19 cellular contexts compared by ENCODE assay signal in genomic region chr7:93298206-93298605, GRCh38.
DNase-seq lines count a peak whose midpoint lies in the region; ATAC-seq, FAIRE-seq and TF ChIP-seq lines count a peak whose summit lies in the region.
"Had no signal": no experiment of that assay in that cellular context is flagged by ENCODE, and none has a peak within 500 bp of the region (broad histone marks: within the 10 kb centered on the region; RNA-seq: fewer than 3 reads in every experiment).

No MANE protein-coding gene starts in this region.

- no peak overlapping the region for H3K4me3 ChIP-seq in GM23248
- H3K4me3 ChIP-seq in IMR-90 (ENCODE audit: insufficient read depth, low read depth, low read length): no peak overlapping the region
- no peak overlapping the region for H3K4me3 ChIP-seq in H1 (ENCODE audit: extremely low read depth in 1 of 4, insufficient read depth in 2 of 4, low read depth in 3 of 4, low read length in 4 of 4)
- no peak overlapping the region for H3K4me3 ChIP-seq in osteoblast (ENCODE audit: insufficient read depth, low read length)
- H3K4me3 ChIP-seq: BLaER1 had no signal

- CTCF ChIA-PET in IMR-90 (lab: Yijun Ruan, JAX) (no interaction called here), H1 (lab: Charles Lee; ENCODE audit: partially characterized antibody) (interaction anchor here (0.6 to 1.0 kb wide), 2 partner anchors 9 to 90 kb away, joined by 3 read pairs; no protein-coding TSS in a partner anchor)

- H3K9me3 Mint-ChIP-seq in progenitor cell of endocrine pancreas (ENCODE audit: low read depth): no peaks in the 10 kb centered on the region
- H3K9me3 Mint-ChIP-seq: CD4-positive, alpha-beta memory T cell; H9 had no signal

- TF ChIP-seq EP300 in H1 (IDR thresholded peaks at IDR 0.05; ENCODE audit: borderline replicate concordance in 1 of 2, low read depth in 2 of 2, low read length in 2 of 2): no peak

- no peaks in the 10 kb centered on the region for H3K9me1 ChIP-seq in IMR-90 (ENCODE audit: insufficient read depth, low read length)

- POLR2A ChIA-PET in IMR-90 (lab: Charles Lee; ENCODE audit: unreplicated experiment): no interaction called here
- POLR2A ChIA-PET in H1 (lab: Charles Lee; ENCODE audit: partially characterized antibody): no interaction called here

- H3K56ac ChIP-seq in IMR-90 (ENCODE audit: extremely low read depth, insufficient read depth, low read length) (no peak overlapping the region), H1 (replicated peaks; ENCODE audit: insufficient read length, low read depth, low read length) (no peak overlapping the region)

- no peak overlapping the region for H2BK15ac ChIP-seq in IMR-90 (ENCODE audit: low read depth, low read length)
- H2BK15ac ChIP-seq in H1 (ENCODE audit: low read length): no peak overlapping the region

- no peak for TF ChIP-seq RAD21 in IMR-90 (IDR thresholded peaks at IDR 0.05; ENCODE audit: low read length)
- TF ChIP-seq RAD21 in H1 (IDR thresholded peaks at IDR 0.05 in 1 of 2, conservative IDR thresholded peaks at IDR 0.05 in 1 of 2; ENCODE audit: low read depth in 2 of 2, low read length in 2 of 2): no peak

- H2BK120ac ChIP-seq in IMR-90 (ENCODE audit: low read depth, low read length) (no peak overlapping the region), H1 (replicated peaks; ENCODE audit: low read depth, low read length) (peak overlapping the region; percentile 54)

- no peaks in the 10 kb centered on the region for H3K9me2 ChIP-seq in GM23248 (ENCODE audit: insufficient read depth)

- dilution Hi-C loops in IMR-90 (cut with HindIII; ENCODE audit: low sequenced_read_pairs, unreplicated experiment): no loop called here

- no peak overlapping the region for H3K9ac ChIP-seq in GM23248
- H3K9ac ChIP-seq in IMR-90 (ENCODE audit: low read depth, low read length): no peak overlapping the region
- no peak overlapping the region for H3K9ac ChIP-seq in H1 (replicated peaks in 1 of 4; ENCODE audit: extremely low read depth in 1 of 4, low read depth in 3 of 4, low read length in 3 of 4)
- H3K9ac ChIP-seq: BLaER1 had no signal

- H3K4me3 Mint-ChIP-seq in progenitor cell of endocrine pancreas (ENCODE audit: low read depth): no peak overlapping the region
- H3K4me3 Mint-ChIP-seq: CD14-positive monocyte; CD4-positive, alpha-beta memory T cell; H9 had no signal

- H3K4me1 ChIP-seq in GM23248 (ENCODE audit: insufficient read depth) (peaks cover 14% of the 10 kb centered on the region), IMR-90 (ENCODE audit: control insufficient read depth, insufficient read depth, low read length) (peaks cover 3% of the 10 kb centered on the region; the same call in 1 of the 2 replicates), H1 (replicated peaks in 1 of 4; ENCODE audit: control insufficient read depth in 3 of 4, insufficient read depth in 4 of 4, low read length in 3 of 4) (0 out of 7 replicates have a peak, but pooled peaks cover 0 to 2% (median 0%) of the 10 kb centered on the region in 4 experiments), osteoblast (ENCODE audit: insufficient read depth, low read length) (peaks cover 15% of the 10 kb centered on the region)
- H3K4me1 ChIP-seq: BLaER1 had no signal

- peaks cover 1% of the 10 kb centered on the region for H3K36me3 Mint-ChIP-seq in progenitor cell of endocrine pancreas (ENCODE audit: insufficient read depth)

- ATAC-seq in IMR-90 (ENCODE audit: low read depth): no peak
- no peak for ATAC-seq in HG02763 (IDR thresholded peaks at IDR 0.05; ENCODE audit: unreplicated experiment)

- H2AFZ ChIP-seq in GM23248: no peak overlapping the region
- H2AFZ ChIP-seq in IMR-90 (replicated peaks; ENCODE audit: low read length, poor library complexity): no peak overlapping the region
- no peak overlapping the region for H2AFZ ChIP-seq in H1 (ENCODE audit: low read length)
- H2AFZ ChIP-seq in osteoblast (ENCODE audit: low read length): peak overlapping the region; percentile 18

- H3K9me3 ChIP-seq in GM23248 (ENCODE audit: low read depth) (no peaks in the 10 kb centered on the region), IMR-90 (ENCODE audit: control insufficient read depth, insufficient read depth, low read length) (no peaks in the 10 kb centered on the region), H1 (ENCODE audit: insufficient read depth in 2 of 2, low read depth in 1 of 2, low read length in 1 of 2) (no peaks in the 10 kb centered on the region), osteoblast (ENCODE audit: low read depth, low read length) (no peaks in the 10 kb centered on the region)
- H3K9me3 ChIP-seq: BLaER1 had no signal

- H3K4me2 ChIP-seq in GM23248 (ENCODE audit: unreplicated experiment): peak overlapping the region; percentile 38
- no peak overlapping the region for H3K4me2 ChIP-seq in IMR-90 (ENCODE audit: low read depth, low read length)
- H3K4me2 ChIP-seq in H1 (ENCODE audit: insufficient read depth in 1 of 2, low read depth in 2 of 2, low read length in 2 of 2): no peak overlapping the region
- H3K4me2 ChIP-seq in osteoblast (ENCODE audit: insufficient read depth, low read length): peak overlapping the region; percentile 36
- H3K4me2 ChIP-seq: BLaER1 had no signal

- H3K27me3 Mint-ChIP-seq in progenitor cell of endocrine pancreas: no peaks in the 10 kb centered on the region
- H3K27me3 Mint-ChIP-seq: CD4-positive, alpha-beta memory T cell had no signal

- in situ Hi-C loops in GM23248 (cut with MboI) (no loop called here), IMR-90 (cut with MboI; ENCODE audit: low sequenced_read_pairs) (no loop called here)

- DNase-seq in GM23248 (no peak), IMR-90 (no peak), H1 (ENCODE audit: low read depth in 1 of 2, low spot score in 2 of 2) (no peak), osteoblast (ENCODE audit: insufficient read length, low spot score, missing footprints) (no peak), progenitor cell of endocrine pancreas (ENCODE audit: low spot score, unreplicated experiment) (no peak), NCI-H1930 (lab: John Stamatoyannopoulos, UW) (no peak)
- DNase-seq: 8988T; CD4-positive, alpha-beta memory T cell; DMS153; DMS79; GDM1; GOT3; H9 had no signal

- no peak overlapping the region for H4K8ac ChIP-seq in IMR-90 (ENCODE audit: low read depth in 2 of 2, low read length in 2 of 2)
- no peak overlapping the region for H4K8ac ChIP-seq in H1 (ENCODE audit: extremely low read depth, insufficient read depth, low read length)

- FAIRE-seq in H1 (lab: Jason Lieb, UNC): no peak
- FAIRE-seq: GM12892, GM18507 had no signal

- TF ChIP-seq CTCF in IMR-90 (conservative IDR thresholded peaks at IDR 0.05; ENCODE audit: low read depth, low read length) (no peak), H1 (IDR thresholded peaks at IDR 0.05; ENCODE audit: control extremely low read depth in 1 of 3, insufficient read depth in 1 of 3, low read depth in 1 of 3, low read length in 3 of 3) (no peak), osteoblast (IDR thresholded peaks at IDR 0.05; ENCODE audit: extremely low read depth, low read depth, low read length) (no peak), progenitor cell of endocrine pancreas (IDR thresholded peaks at IDR 0.05; ENCODE audit: unreplicated experiment) (no peak)

- H2BK5ac ChIP-seq in IMR-90 (ENCODE audit: low read depth, low read length, poor library complexity, severe bottlenecking): no peak overlapping the region
- no peak overlapping the region for H2BK5ac ChIP-seq in H1 (ENCODE audit: low read depth, low read length)

- no peaks in the 10 kb centered on the region for H3K23me2 ChIP-seq in H1 (ENCODE audit: low read depth, low read length)

- H3F3A ChIP-seq in GM23248 (ENCODE audit: insufficient read depth): peaks cover 10% of the 10 kb centered on the region; the same call in 1 of the 2 replicates

- 0 out of 2 replicates have a peak overlapping the region, but pooled peaks have one; percentile 58 for H3K14ac ChIP-seq in IMR-90 (replicated peaks; ENCODE audit: low read depth, low read length)
- H3K14ac ChIP-seq in H1 (ENCODE audit: insufficient read length): no peak overlapping the region

- H3K23ac ChIP-seq in IMR-90 (ENCODE audit: low read depth, low read length): no peak overlapping the region
- no peak overlapping the region for H3K23ac ChIP-seq in H1 (ENCODE audit: insufficient read length)

- H3K79me2 ChIP-seq in GM23248 (ENCODE audit: insufficient read depth): no peaks in the 10 kb centered on the region
- no peaks in the 10 kb centered on the region for H3K79me2 ChIP-seq in H1 (ENCODE audit: control insufficient read depth in 1 of 2, insufficient read depth in 2 of 2, low read length in 2 of 2)
- no peaks in the 10 kb centered on the region for H3K79me2 ChIP-seq in osteoblast (ENCODE audit: insufficient read depth, low read length)

- no peak overlapping the region for H2BK12ac ChIP-seq in H1 (ENCODE audit: low read depth, low read length)

- no peak overlapping the region for H4K5ac ChIP-seq in IMR-90 (ENCODE audit: low read depth, low read length)
- H4K5ac ChIP-seq in H1 (ENCODE audit: insufficient read length, low read depth, low read length): no peak overlapping the region

- no peaks in the 10 kb centered on the region for H3K4me1 Mint-ChIP-seq in progenitor cell of endocrine pancreas (ENCODE audit: low read depth)
- H3K4me1 Mint-ChIP-seq: CD14-positive monocyte; CD4-positive, alpha-beta memory T cell had no signal

- TF ChIP-seq POLR2A in IMR-90 (IDR thresholded peaks at IDR 0.05; ENCODE audit: low read depth, low read length) (no peak), H1 (IDR thresholded peaks at IDR 0.05; ENCODE audit: control extremely low read depth in 1 of 2, low read depth in 2 of 2, low read length in 2 of 2) (no peak)

- H3K4ac ChIP-seq in IMR-90 (ENCODE audit: low read depth, low read length): no peak overlapping the region
- H3K4ac ChIP-seq in H1 (replicated peaks; ENCODE audit: insufficient read length, low read depth, low read length): no peak overlapping the region

- no TSS peak for BruUV-seq in IMR-90 (replicated peaks; lab: Mats Ljungman, UMichigan)

- H2AK5ac ChIP-seq in IMR-90 (ENCODE audit: low read depth, low read length) (no peak overlapping the region), H1 (ENCODE audit: low read depth, low read length) (no peak overlapping the region)

- H3K27me3 ChIP-seq in GM23248 (replicated peaks; ENCODE audit: insufficient read depth): no peaks in the 10 kb centered on the region
- H3K27me3 ChIP-seq in IMR-90 (ENCODE audit: control insufficient read depth, insufficient read depth, low read length): no peaks in the 10 kb centered on the region
- no peaks in the 10 kb centered on the region for H3K27me3 ChIP-seq in H1 (replicated peaks in 1 of 4; ENCODE audit: control insufficient read depth in 3 of 4, extremely low read depth in 1 of 4, insufficient read depth in 3 of 4, low read length in 3 of 4)
- H3K27me3 ChIP-seq in osteoblast (ENCODE audit: insufficient read depth, low read length): no peaks in the 10 kb centered on the region
- H3K27me3 ChIP-seq: BLaER1 had no signal

- intact Hi-C loops in IMR-90 (cut with micrococcal nuclease): no loop called here

- no peak overlapping the region for H3K27ac Mint-ChIP-seq in progenitor cell of endocrine pancreas
- H3K27ac Mint-ChIP-seq: CD14-positive monocyte; CD4-positive, alpha-beta memory T cell had no signal

- H3K79me1 ChIP-seq in IMR-90 (ENCODE audit: low read depth in 1 of 2, low read length in 2 of 2): no peaks in the 10 kb centered on the region
- no peaks in the 10 kb centered on the region for H3K79me1 ChIP-seq in H1 (ENCODE audit: low read depth, low read length)

- H4K20me1 ChIP-seq in GM23248 (ENCODE audit: insufficient read depth) (no peaks in the 10 kb centered on the region), IMR-90 (ENCODE audit: insufficient read depth, low read length) (no peaks in the 10 kb centered on the region), H1 (replicated peaks in 1 of 2; ENCODE audit: control insufficient read depth in 1 of 2, insufficient read depth in 2 of 2, low read length in 2 of 2) (no peaks in the 10 kb centered on the region), osteoblast (ENCODE audit: insufficient read depth, low read length) (no peaks in the 10 kb centered on the region)
- H4K20me1 ChIP-seq: BLaER1 had no signal

- H3K18ac ChIP-seq in IMR-90 (ENCODE audit: low read depth, low read length) (no peak overlapping the region; the same call in 1 of the 2 replicates), H1 (ENCODE audit: extremely low read depth, low read length) (no peak overlapping the region)

- H3K36me3 ChIP-seq in GM23248 (ENCODE audit: low read depth): no peaks in the 10 kb centered on the region
- no peaks in the 10 kb centered on the region for H3K36me3 ChIP-seq in IMR-90 (ENCODE audit: control insufficient read depth, insufficient read depth, low read length)
- H3K36me3 ChIP-seq in H1 (ENCODE audit: control insufficient read depth in 2 of 4, insufficient read depth in 4 of 4, low read length in 3 of 4): no peaks in the 10 kb centered on the region
- H3K36me3 ChIP-seq in osteoblast (ENCODE audit: insufficient read depth, low read length): no peaks in the 10 kb centered on the region

- 94 to 100% methylated on average over 1 of the region's 1 CpG for WGBS in GM23248 (ENCODE audit: low coverage in 1 of 2, low lambda C conversion rate in 2 of 2, missing lambda C conversion rate in 2 of 2), 2 experiments
- no CpG with 5 or more reads among the region's 1 CpG for WGBS in IMR-90 (ENCODE audit: extremely low coverage in 2 of 2, insufficient read length in 1 of 2), 2 experiments
- WGBS in H1 (ENCODE audit: extremely low coverage in 1 of 2, insufficient coverage in 1 of 2, insufficient read length in 1 of 2, insufficient replicate concordance in 2 of 2, low coverage in 1 of 2, low lambda C conversion rate in 2 of 2, missing lambda C conversion rate in 1 of 2), 2 experiments: 79% methylated on average over 1 of the region's 1 CpG; no CpG with 5 or more reads in 1 of the 2 experiments

- H3K27ac ChIP-seq in GM23248 (no peak overlapping the region; the same call in 1 of the 2 replicates), IMR-90 (ENCODE audit: insufficient read depth, low read length) (no peak overlapping the region), H1 (ENCODE audit: low read depth, low read length) (no peak overlapping the region), osteoblast (ENCODE audit: low read depth, low read length) (peak overlapping the region; percentile 36)
- H3K27ac ChIP-seq: BLaER1, HL-60 had no signal

- no peak overlapping the region for H2BK20ac ChIP-seq in IMR-90 (ENCODE audit: low read depth, low read length)
- H2BK20ac ChIP-seq in H1 (ENCODE audit: low read length): no peak overlapping the region

- no peak overlapping the region for H4K91ac ChIP-seq in IMR-90 (ENCODE audit: insufficient read depth, low read depth, low read length)
- H4K91ac ChIP-seq in H1 (replicated peaks; ENCODE audit: insufficient read length, low read length): no peak overlapping the region

- no peak overlapping the region for H2AK9ac ChIP-seq in IMR-90 (replicated peaks; ENCODE audit: low read depth, low read length, poor library complexity)

Comparison
In these comparisons a context has a peak if more than half of its experiments do, and no peak if none do; other contexts are left out.
1. H3K4me2 ChIP-seq: peak in GM23248 (single experiment) and osteoblast (single experiment); none in IMR-90 (single experiment) and H1 (0 of 2).